9 cellular contexts compared by ENCODE assay signal in genomic region chr9:86351897-86352296, GRCh38. TPM values are rescaled to one million over a fixed set of nuclear protein-coding genes. Genes with fewer than 3 reads are reported as not detected.
DNase-seq lines count a peak whose midpoint lies in the region; ATAC-seq, FAIRE-seq and TF ChIP-seq lines count a peak whose summit lies in the region.
"Had no signal": no experiment of that assay in that cellular context is flagged by ENCODE, and none has a peak within 500 bp of the region (broad histone marks: within the 10 kb centered on the region; RNA-seq: fewer than 3 reads in every experiment).

No MANE protein-coding gene starts in this region.

- no peak for TF ChIP-seq CTCF in heart right ventricle (IDR thresholded peaks at IDR 0.05)
- no peak for TF ChIP-seq CTCF in kidney (IDR thresholded peaks at IDR 0.05; ENCODE audit: borderline replicate concordance, extremely low read depth, insufficient read depth)
- no peak for TF ChIP-seq CTCF in type B pancreatic cell (conservative IDR thresholded peaks at IDR 0.05)

- DNase-seq in heart right ventricle, result no peak
- DNase-seq in Right ventricle myocardium inferior (ENCODE audit: missing footprints), result no peak
- DNase-seq in activated naive CD4-positive, alpha-beta T cell treated with anti-CD3 and anti-CD28 coated beads, Interleukin-2, amount 50 U/mL, for 72 hours (ENCODE audit: low spot score in 2 of 2), result no peak
- no peak for DNase-seq in kidney
- no peak for DNase-seq in type B pancreatic cell (ENCODE audit: extremely low spot score, unreplicated experiment)
- no peak for DNase-seq in NCI-H345 (lab: John Stamatoyannopoulos, UW)
- no peak for DNase-seq in NCI-H1436 treated with DMSO at 0.1 percent for 48 hours (lab: John Stamatoyannopoulos, UW)
- no peak for DNase-seq in NCI-H510A (lab: John Stamatoyannopoulos, UW)

- H3K27me3 Mint-ChIP-seq in type B pancreatic cell, result no peaks in the 10 kb centered on the region

- no peaks in the 10 kb centered on the region for H3K9me3 Mint-ChIP-seq in activated naive CD4-positive, alpha-beta T cell treated with anti-CD3 and anti-CD28 coated beads, Interleukin-2, amount 50 U/mL, for 72 hours
- H3K9me3 Mint-ChIP-seq in type B pancreatic cell, result no peaks in the 10 kb centered on the region

- intact Hi-C loops in heart right ventricle (cut with DNase I), result loop anchor here in 2 of 10 donors (5.0 kb wide), 1 partner anchor 70 kb away; the partner anchor contains the start of gene ISCA1 (in 2 of the 2)
- intact Hi-C loops in Right ventricle myocardium inferior (cut with DNase I), result no loop called here
- intact Hi-C loops in kidney (cut with DNase I), result no loop called here

- peaks cover 7 to 75% (median 43%) of the 10 kb centered on the region in 9 donors for H3K4me1 ChIP-seq in heart right ventricle
- peaks cover 4 to 7% of the 10 kb centered on the region in 2 donors for H3K4me1 ChIP-seq in kidney (ENCODE audit: control insufficient read depth in 1 of 2, insufficient read depth in 1 of 2, low read depth in 1 of 2, low read length in 2 of 2)

- H3K36me3 ChIP-seq in heart right ventricle (peaks cover 0 to 29% (median 0%) of the 10 kb centered on the region in 9 donors), kidney (ENCODE audit: control insufficient read depth in 1 of 2, insufficient read depth in 2 of 2, low read length in 2 of 2) (no peaks in the 10 kb centered on the region)

- FAIRE-seq in kidney (lab: Jason Lieb, UNC), result no peak

- H3K4me3 Mint-ChIP-seq in type B pancreatic cell, result peak overlapping the region; percentile 86

- no peaks in the 10 kb centered on the region for H3K9me3 ChIP-seq in heart right ventricle
- H3K9me3 ChIP-seq in kidney (ENCODE audit: control insufficient read depth in 1 of 2, low read length in 2 of 2), result no peaks in the 10 kb centered on the region
- H3K9me3 ChIP-seq: SJSA1 had no signal

- 50 to 65% methylated on average over 5 of the region's 5 CpGs for WGBS in heart right ventricle, 2 donors

- peak overlapping the region in 1 of 2 donors; percentile 32 for H3K9ac ChIP-seq in kidney (ENCODE audit: low read length in 2 of 2)

- ATAC-seq in heart right ventricle (no peak), Right ventricle myocardium inferior (no peak)
- ATAC-seq in activated naive CD4-positive, alpha-beta T cell treated with anti-CD3 and anti-CD28 coated beads, Interleukin-2, amount 50 U/mL, for 72 hours, result no peak

- H3K27me3 ChIP-seq in heart right ventricle, result no peaks in the 10 kb centered on the region
- H3K27me3 ChIP-seq: SJSA1 had no signal

- H3K4me3 ChIP-seq in heart right ventricle (peak overlapping the region in 6 of 10 donors; percentile 83 to 95 (median 90)), kidney (ENCODE audit: low read length in 2 of 2) (peak overlapping the region; percentile 35 to 53)

- H3K27ac ChIP-seq in heart right ventricle (peak overlapping the region in 3 of 10 donors; percentile 1 to 99 (median 29)), kidney (ENCODE audit: low read depth in 2 of 2, low read length in 2 of 2) (no peak overlapping the region)
- H3K27ac ChIP-seq: SJSA1 had no signal

- peak overlapping the region; percentile 66 to 100 for H3K27ac Mint-ChIP-seq in activated naive CD4-positive, alpha-beta T cell treated with anti-CD3 and anti-CD28 coated beads, Interleukin-2, amount 50 U/mL, for 72 hours
- H3K27ac Mint-ChIP-seq in type B pancreatic cell, result peak overlapping the region; percentile 95

- peaks cover 26% of the 10 kb centered on the region for H3K4me1 Mint-ChIP-seq in type B pancreatic cell (ENCODE audit: unreplicated experiment)

- H3K36me3 Mint-ChIP-seq in activated naive CD4-positive, alpha-beta T cell treated with anti-CD3 and anti-CD28 coated beads, Interleukin-2, amount 50 U/mL, for 72 hours, result peaks cover 19 to 36% of the 10 kb centered on the region in 2 donors
- H3K36me3 Mint-ChIP-seq in type B pancreatic cell, result peaks cover 24% of the 10 kb centered on the region

RNA-seq across cellular contexts. Expression of gene TUT7, which starts 2.3 kb away (rescaled TPM):
- total RNA-seq in heart right ventricle (10 to 100 TPM; 11.0 to 16.7 (median 14.4) TPM), Right ventricle myocardium inferior (11.8 TPM), kidney (26.0 TPM), type B pancreatic cell (ENCODE audit: low replicate concordance) (26.5 and 49.9 TPM in 2 replicates)
- polyA plus RNA-seq in heart right ventricle (10 to 100 TPM in 1 of 2 donors, 1 to 10 TPM in 1; 6.0 to 13.1 TPM), kidney (ENCODE audit: insufficient read depth, low read depth, low replicate concordance) (6.6 TPM)
- 10 to 100 TPM; 33.7 to 45.3 TPM for total RNA-seq in activated naive CD4-positive, alpha-beta T cell treated with anti-CD3 and anti-CD28 coated beads, Interleukin-2, amount 50 U/mL, for 72 hours
